ENCODE assay signal across 25 cellular contexts in genomic region chrX:39750798-39751197, GRCh38.
DNase-seq lines count a peak whose midpoint lies in the region; ATAC-seq, FAIRE-seq and TF ChIP-seq lines count a peak whose summit lies in the region.
"Had no signal": no experiment of that assay in that cellular context is flagged by ENCODE, and none has a peak within 500 bp of the region (broad histone marks: within the 10 kb centered on the region; RNA-seq: fewer than 3 reads in every experiment).

No MANE protein-coding gene starts in this region.

- TF ChIP-seq CTCF in kidney (IDR thresholded peaks at IDR 0.05; ENCODE audit: borderline replicate concordance, extremely low read depth, insufficient read depth) (no peak), sigmoid colon (IDR thresholded peaks at IDR 0.05) (no peak), left lung (IDR thresholded peaks at IDR 0.05) (no peak)

- no peak for TF ChIP-seq EP300 in sigmoid colon (IDR thresholded peaks at IDR 0.05)

- peaks cover 0 to 6% of the 10 kb centered on the region in 2 donors for H3K4me1 Mint-ChIP-seq in effector memory CD8-positive, alpha-beta T cell (ENCODE audit: low read depth in 2 of 2)

- no peak overlapping the region for H3K27ac ChIP-seq in kidney (ENCODE audit: low read depth in 2 of 2, low read length in 2 of 2)
- H3K27ac ChIP-seq in sigmoid colon = no peak overlapping the region
- peak overlapping the region in 1 of 2 donors; percentile 41 for H3K27ac ChIP-seq in left lung
- H3K27ac ChIP-seq: left ventricle myocardium inferior, right lobe of liver, transverse colon had no signal

- H3K36me3 Mint-ChIP-seq in effector memory CD8-positive, alpha-beta T cell (ENCODE audit: insufficient read depth) = no peaks in the 10 kb centered on the region

- TF ChIP-seq POLR2A in sigmoid colon (IDR thresholded peaks at IDR 0.05) = no peak

- no peak overlapping the region for H3K4me3 ChIP-seq in kidney (ENCODE audit: low read length in 2 of 2)
- H3K4me3 ChIP-seq in sigmoid colon = no peak overlapping the region
- H3K4me3 ChIP-seq in left lung = no peak overlapping the region
- H3K4me3 ChIP-seq: left ventricle myocardium inferior, right lobe of liver, transverse colon had no signal

- H3K27me3 ChIP-seq in sigmoid colon (peaks cover 0 to 3% (median 0%) of the 10 kb centered on the region in 3 donors), left lung (no peaks in the 10 kb centered on the region)
- H3K27me3 ChIP-seq: BE2C, right lobe of liver, transverse colon had no signal

- 76 to 88% methylated on average over 7 of the region's 7 CpGs for WGBS in sigmoid colon, 2 donors

- H3K27me3 Mint-ChIP-seq in effector memory CD8-positive, alpha-beta T cell = no peaks in the 10 kb centered on the region
- H3K27me3 Mint-ChIP-seq: activated CD4-positive, alpha-beta T cell treated with anti-CD3 and anti-CD28 coated beads for 36 hours; stimulated activated naive CD8-positive, alpha-beta T cell treated with anti-CD3 and anti-CD28 coated beads, Interleukin-15, Interleukin-2, amounts not matched to agents 100 ng/mL and 50 ng/mL, for 24 hours; T-helper 17 cell had no signal

- peak; percentile 21 for FAIRE-seq in GM19239 (lab: Jason Lieb, UNC)
- no peak for FAIRE-seq in kidney (lab: Jason Lieb, UNC)

- ATAC-seq in effector memory CD8-positive, alpha-beta T cell (replicated peaks) = peak; percentile 70
- no peak for ATAC-seq in left lung
- ATAC-seq: activated CD4-positive, alpha-beta T cell treated with anti-CD3 and anti-CD28 coated beads for 36 hours; activated T-cell treated with anti-CD3 and anti-CD28 coated beads, Interleukin-2, amount 50 U/mL, for 72 hours; right lobe of liver; T-helper 17 cell had no signal

- H3K9ac ChIP-seq in kidney (ENCODE audit: low read length in 2 of 2) = no peak overlapping the region

- H3K36me3 ChIP-seq in kidney (ENCODE audit: control insufficient read depth in 1 of 2, insufficient read depth in 2 of 2, low read length in 2 of 2) (no peaks in the 10 kb centered on the region), sigmoid colon (no peaks in the 10 kb centered on the region), left lung (no peaks in the 10 kb centered on the region)
- H3K36me3 ChIP-seq: BE2C, left ventricle myocardium inferior, right lobe of liver, transverse colon had no signal

- DNase-seq in AML-193 (lab: John Stamatoyannopoulos, UW) = peak; percentile 62 to 81
- no peak for DNase-seq in GM19239 (ENCODE audit: insufficient read length, low spot score)
- peak; percentile 73 for DNase-seq in NOMO-1 treated with dmso at 0.1 percent for 144 hours (lab: John Stamatoyannopoulos, UW; ENCODE audit: unreplicated experiment)
- DNase-seq in effector memory CD8-positive, alpha-beta T cell = no peak
- DNase-seq in kidney = no peak
- DNase-seq in sigmoid colon = no peak
- no peak for DNase-seq in left lung
- DNase-seq in NCI-H1105 treated with DMSO at 0.1 percent for 48 hours (lab: John Stamatoyannopoulos, UW) = no peak
- DNase-seq: activated CD4-positive, alpha-beta T cell treated with anti-CD3 and anti-CD28 coated beads for 36 hours; activated naive CD4-positive, alpha-beta T cell treated with Interleukin-2 at 50 U/mL for 16 hours; activated T-cell treated with anti-CD3 and anti-CD28 coated beads, Interleukin-2, amount 50 U/mL, for 72 hours; BE2C; COR-L47; DMS79; Karpas-422; left ventricle myocardium inferior; NCI-H1092; NCI-H187; NCI-H524 treated with DMSO at 0.1 percent for 48 hours; NK-92 treated with Interleukin-12 subunit alpha and Interleukin-12 subunit beta, amount 100 ng/mL, for 24 hours; right lobe of liver; stimulated activated CD4-positive, alpha-beta T cell treated with anti-CD3 and anti-CD28 coated beads, Interleukin-4, amount 100 ng/mL, for 4 hours; T-helper 17 cell; transverse colon had no signal

- intact Hi-C loops in kidney (cut with DNase I) = no loop called here
- intact Hi-C loops in sigmoid colon (cut with DNase I) = no loop called here
- intact Hi-C loops in left lung (cut with DNase I) = no loop called here

- peak overlapping the region in 1 of 2 donors; percentile 41 for H3K4me3 Mint-ChIP-seq in effector memory CD8-positive, alpha-beta T cell
- H3K4me3 Mint-ChIP-seq: activated CD4-positive, alpha-beta T cell treated with anti-CD3 and anti-CD28 coated beads for 36 hours; activated T-cell treated with anti-CD3 and anti-CD28 coated beads, Interleukin-2, amount 50 U/mL, for 72 hours; stimulated activated naive CD8-positive, alpha-beta T cell treated with anti-CD3 and anti-CD28 coated beads, Interleukin-15, Interleukin-2, amounts not matched to agents 100 ng/mL and 50 ng/mL, for 24 hours; T-helper 17 cell had no signal

- H3K9me3 Mint-ChIP-seq in effector memory CD8-positive, alpha-beta T cell = no peaks in the 10 kb centered on the region
- H3K9me3 Mint-ChIP-seq: stimulated activated naive CD8-positive, alpha-beta T cell treated with anti-CD3 and anti-CD28 coated beads, Interleukin-15, Interleukin-2, amounts not matched to agents 100 ng/mL and 50 ng/mL, for 24 hours had no signal

- peaks cover 10 to 13% of the 10 kb centered on the region in 2 donors for H3K4me1 ChIP-seq in kidney (ENCODE audit: control insufficient read depth in 1 of 2, insufficient read depth in 1 of 2, low read depth in 1 of 2, low read length in 2 of 2)
- H3K4me1 ChIP-seq in sigmoid colon = peaks cover 0 to 10% (median 8%) of the 10 kb centered on the region in 4 donors
- peaks cover 3 to 16% of the 10 kb centered on the region in 2 donors for H3K4me1 ChIP-seq in left lung

- H3K27ac Mint-ChIP-seq in effector memory CD8-positive, alpha-beta T cell = peak overlapping the region in 1 of 2 donors; percentile 67
- H3K27ac Mint-ChIP-seq: activated CD4-positive, alpha-beta T cell treated with anti-CD3 and anti-CD28 coated beads for 36 hours; activated T-cell treated with anti-CD3 and anti-CD28 coated beads, Interleukin-2, amount 50 U/mL, for 72 hours; stimulated activated naive CD8-positive, alpha-beta T cell treated with anti-CD3 and anti-CD28 coated beads, Interleukin-15, Interleukin-2, amounts not matched to agents 100 ng/mL and 50 ng/mL, for 24 hours; T-helper 17 cell had no signal

- H3K9me3 ChIP-seq in kidney (ENCODE audit: control insufficient read depth in 1 of 2, low read length in 2 of 2) = no peaks in the 10 kb centered on the region
- H3K9me3 ChIP-seq in sigmoid colon = no peaks in the 10 kb centered on the region
- no peaks in the 10 kb centered on the region for H3K9me3 ChIP-seq in left lung
- H3K9me3 ChIP-seq: BE2C, left ventricle myocardium inferior, right lobe of liver, transverse colon had no signal

Comparison
In these comparisons a context has a peak if more than half of its experiments do, and no peak if none do; other contexts are left out.
1. DNase-seq: peak in AML-193 (2 of 2) and NOMO-1 treated with dmso at 0.1 percent for 144 hours (single experiment); none in GM19239 (single experiment), effector memory CD8-positive, alpha-beta T cell (0 of 3), kidney (single experiment), sigmoid colon (single experiment), left lung (0 of 2) and NCI-H1105 treated with DMSO at 0.1 percent for 48 hours (single experiment).